16 cellular contexts compared by ENCODE assay signal in genomic region chr2:189076131-189076530, GRCh38.
"Had no signal": no experiment of that assay in that cellular context is flagged by ENCODE, and none has a peak within 500 bp of the region (broad histone marks: within the 10 kb centered on the region; RNA-seq: fewer than 3 reads in every experiment).

No MANE protein-coding gene starts in this region.

- H3K36me3 ChIP-seq: neutrophil, pancreas had no signal

- H3K27me3 ChIP-seq: brain microvascular endothelial cell, heart right ventricle, neutrophil, pancreas, stomach had no signal

- ATAC-seq: activated CD8-positive, alpha-beta T cell treated with anti-CD3 and anti-CD28 coated beads, Interleukin-2, amount 10 ng/mL, durations not matched to agents 7 days and 5 days; activated naive CD4-positive, alpha-beta T cell treated with anti-CD3 and anti-CD28 coated beads, Interleukin-2, amount 50 U/mL, for 72 hours; esophagus mucosa; naive thymus-derived CD8-positive, alpha-beta T cell; pancreas had no signal

- H3K4me3 ChIP-seq: heart right ventricle, pancreas, stomach had no signal

- H3K4me1 ChIP-seq: heart right ventricle, pancreas had no signal

- H3K9me3 ChIP-seq: heart right ventricle, neutrophil, pancreas, stomach had no signal

- DNase-seq: activated CD4-positive, alpha-beta T cell treated with anti-CD3 and anti-CD28 coated beads for 1 hour; activated CD4-positive, alpha-beta T cell treated with anti-CD3 and anti-CD28 coated beads, Interleukin-2, amount 50 U/mL, for 1 hour; activated CD8-positive, alpha-beta T cell treated with anti-CD3 and anti-CD28 coated beads, Interleukin-2, amount 10 ng/mL, durations not matched to agents 7 days and 5 days; activated gamma-delta T cell treated with Interleukin-2 at 50 U/mL for 16 hours; caudate nucleus; effector memory CD4-positive, alpha-beta T cell; heart right ventricle; islet precursor cell; naive thymus-derived CD8-positive, alpha-beta T cell; pancreas; stimulated activated CD4-positive, alpha-beta T cell treated with anti-CD3 and anti-CD28 coated beads, Interleukin-1b, Interleukin-23, amount 100 ng/mL, for 48 hours; stomach had no signal

- H3K27ac ChIP-seq: brain microvascular endothelial cell, heart right ventricle, neutrophil, pancreas had no signal
